8 cellular contexts compared by ENCODE assay signal in genomic region chr3:49104427-49105291, GRCh38. TPM values are rescaled to one million over a fixed set of nuclear protein-coding genes. Genes with fewer than 3 reads are reported as not detected.
DNase-seq lines count a peak whose midpoint lies in the region; ATAC-seq and TF ChIP-seq lines count a peak whose summit lies in the region.

Gene QARS1 (minus strand): TSS chr3:49104757. CDS start chr3:49104733, 24 bp downstream.

- H3K9me3 Mint-ChIP-seq in activated T-cell treated with anti-CD3 and anti-CD28 coated beads, Interleukin-2, amount 50 U/mL, for 72 hours: no peaks in the 10 kb centered on the region

- H3K27me3 ChIP-seq in esophagus muscularis mucosa: no peaks in the 10 kb centered on the region

- intact Hi-C loops in esophagus muscularis mucosa (cut with DNase I): no loop called here

- H3K9me3 ChIP-seq in KOPT-K1 (ENCODE audit: insufficient read depth, low read length, poor library complexity, severe bottlenecking) (no peaks in the 10 kb centered on the region), esophagus muscularis mucosa (no peaks in the 10 kb centered on the region)

- peak within 1 kb of the TSS; percentile 94 to 97 for H3K4me3 Mint-ChIP-seq in activated T-cell treated with anti-CD3 and anti-CD28 coated beads, Interleukin-2, amount 50 U/mL, for 72 hours

- 0% methylated on average over 9 of the region's 50 CpGs for WGBS in esophagus muscularis mucosa

- H3K27ac ChIP-seq in KOPT-K1 (ENCODE audit: low read depth, low read length, poor library complexity, severe bottlenecking) (peak within 1 kb of the TSS; percentile 90), esophagus muscularis mucosa (replicated peaks in 1 of 4) (peak within 1 kb of the TSS; percentile 82 to 91 (median 86))

- no peak for TF ChIP-seq CTCF in esophagus muscularis mucosa (IDR thresholded peaks at IDR 0.05)

- peak; percentile 67 for ATAC-seq in GM21717 (IDR thresholded peaks at IDR 0.05; ENCODE audit: unreplicated experiment)
- peak; percentile 98 for ATAC-seq in activated T-cell treated with anti-CD3 and anti-CD28 coated beads, Interleukin-2, amount 50 U/mL, for 72 hours (replicated peaks in 1 of 2)

- peak within 1 kb of the TSS; percentile 87 to 99 (median 98) for H3K4me3 ChIP-seq in esophagus muscularis mucosa

- peaks cover 8 to 11% of the 10 kb centered on the region in 2 donors for H3K36me3 Mint-ChIP-seq in activated T-cell treated with anti-CD3 and anti-CD28 coated beads, Interleukin-2, amount 50 U/mL, for 72 hours (ENCODE audit: insufficient read depth in 2 of 2)

- no peak for TF ChIP-seq EP300 in esophagus muscularis mucosa (IDR thresholded peaks at IDR 0.05)

- no peaks in the 10 kb centered on the region for H3K27me3 Mint-ChIP-seq in activated T-cell treated with anti-CD3 and anti-CD28 coated beads, Interleukin-2, amount 50 U/mL, for 72 hours (ENCODE audit: low read depth)

- peak within 1 kb of the TSS; percentile 92 for H3K27ac Mint-ChIP-seq in activated T-cell treated with anti-CD3 and anti-CD28 coated beads, Interleukin-2, amount 50 U/mL, for 72 hours

- H3K36me3 ChIP-seq in KOPT-K1 (ENCODE audit: insufficient read depth, low read length): peaks cover 61% of the 10 kb centered on the region
- peaks cover 42 to 68% (median 65%) of the 10 kb centered on the region in 4 donors for H3K36me3 ChIP-seq in esophagus muscularis mucosa

- peaks cover 35% of the 10 kb centered on the region for H3K4me1 Mint-ChIP-seq in activated T-cell treated with anti-CD3 and anti-CD28 coated beads, Interleukin-2, amount 50 U/mL, for 72 hours (ENCODE audit: low read depth)

- DNase-seq in DMS153 treated with DMSO at 0.1 percent for 48 hours (lab: John Stamatoyannopoulos, UW; ENCODE audit: unreplicated experiment) (peak; percentile 37), RKO (ENCODE audit: low spot score) (peak; percentile 92), esophagus muscularis mucosa (ENCODE audit: extremely low spot score) (peak; percentile 99), myocyte (ENCODE audit: low read depth) (peak; percentile 95)
- DNase-seq in activated T-cell treated with anti-CD3 and anti-CD28 coated beads, Interleukin-2, amount 50 U/mL, for 72 hours: peak; percentile 91 to 93
- DNase-seq in stimulated activated CD8-positive, alpha-beta memory T cell treated with anti-CD3 and anti-CD28 coated beads, Interleukin-7, amount 100 ng/mL, for 4 hours (ENCODE audit: low read depth in 2 of 2): peak; percentile 78 to 81

- H3K4me1 ChIP-seq in esophagus muscularis mucosa: peaks cover 20 to 35% (median 27%) of the 10 kb centered on the region in 4 donors

- TF ChIP-seq POLR2A in esophagus muscularis mucosa (IDR thresholded peaks at IDR 0.05; ENCODE audit: low read depth): no peak

RNA-seq across cellular contexts. Expression of gene QARS1, which starts in this region (rescaled TPM):
- total RNA-seq in activated T-cell treated with anti-CD3 and anti-CD28 coated beads, Interleukin-2, amount 50 U/mL, for 72 hours: 100 to 1,000 TPM; 340 to 371 TPM
- total RNA-seq in esophagus muscularis mucosa (100 to 1,000 TPM; 151 to 229 (median 197) TPM), myocyte (131 and 190 TPM in 2 replicates)
- polyA plus RNA-seq in myocyte (2012): 198 TPM

Comparison
In these comparisons a context has a peak if more than half of its experiments do, and no peak if none do; other contexts are left out.
1. Peak in every context shown above with its lines: DNase-seq, ATAC-seq, H3K4me3 ChIP-seq and H3K27ac ChIP-seq.
2. DNase-seq: peak in every context shown above with its lines; median percentile 99 in esophagus muscularis mucosa; 95 in myocyte; 92 in RKO; 92 in activated T-cell treated with anti-CD3 and anti-CD28 coated beads, Interleukin-2, amount 50 U/mL, for 72 hours; 80 in stimulated activated CD8-positive, alpha-beta memory T cell treated with anti-CD3 and anti-CD28 coated beads, Interleukin-7, amount 100 ng/mL, for 4 hours; 37 in DMS153 treated with DMSO at 0.1 percent for 48 hours.